In the genomic region with DNA sequence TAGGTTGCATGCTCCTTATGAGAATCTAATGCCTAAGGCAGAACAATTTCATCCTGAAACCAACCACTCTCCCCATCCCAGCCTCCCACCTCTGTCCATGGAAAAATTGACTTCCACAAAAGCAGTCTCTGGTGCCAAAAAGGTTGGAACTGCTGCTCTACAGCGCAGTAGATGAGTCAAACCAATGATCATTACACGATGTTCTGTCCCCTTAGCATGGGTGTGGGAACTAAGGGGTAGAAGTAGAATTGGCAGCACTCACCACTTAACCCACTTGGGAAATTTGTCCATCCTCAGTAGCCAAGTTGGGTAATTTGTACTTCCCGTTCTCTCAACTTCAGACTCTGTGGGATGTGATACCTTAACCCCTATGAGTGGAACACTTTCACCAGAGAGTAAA, we compare ENCODE assay signal across 19 cellular contexts.
DNase-seq lines count a peak whose midpoint lies in the region; ATAC-seq and TF ChIP-seq lines count a peak whose summit lies in the region.
"Had no signal": no experiment of that assay in that cellular context is flagged by ENCODE, and none has a peak within 500 bp of the region (broad histone marks: within the 10 kb centered on the region; RNA-seq: fewer than 3 reads in every experiment).

No MANE protein-coding gene starts in this region.

- TF ChIP-seq CTCF in body of pancreas (IDR thresholded peaks at IDR 0.05), result no peak
- no peak for TF ChIP-seq CTCF in gastrocnemius medialis (IDR thresholded peaks at IDR 0.05 in 4 of 5, conservative IDR thresholded peaks at IDR 0.05 in 1 of 5)

- no peaks in the 10 kb centered on the region for H4K20me1 ChIP-seq in GM23248 (ENCODE audit: insufficient read depth)

- H3F3A ChIP-seq in GM23248 (ENCODE audit: insufficient read depth), result no peaks in the 10 kb centered on the region

- H3K4me1 ChIP-seq in GM23248 (ENCODE audit: insufficient read depth) (peaks cover 5% of the 10 kb centered on the region; the same call in 1 of the 2 replicates), body of pancreas (no peaks in the 10 kb centered on the region), gastrocnemius medialis (no peaks in the 10 kb centered on the region)
- H3K4me1 ChIP-seq: HAP-1 had no signal

- no peaks in the 10 kb centered on the region for H3K9me2 ChIP-seq in GM23248 (ENCODE audit: insufficient read depth)

- H3K36me3 ChIP-seq in GM23248 (ENCODE audit: low read depth) (no peaks in the 10 kb centered on the region), body of pancreas (replicated peaks in 1 of 2; ENCODE audit: insufficient read depth in 1 of 2, low read depth in 2 of 2) (no peaks in the 10 kb centered on the region), gastrocnemius medialis (no peaks in the 10 kb centered on the region)
- H3K36me3 ChIP-seq: HAP-1 had no signal

- intact Hi-C loops in body of pancreas (cut with DNase I) (no loop called here), gastrocnemius medialis (cut with DNase I; ENCODE audit: low total_unique reads) (no loop called here)

- H3K4me3 ChIP-seq in GM23248 (no peak overlapping the region), body of pancreas (no peak overlapping the region), gastrocnemius medialis (no peak overlapping the region)
- H3K4me3 ChIP-seq: HAP-1, K562, SK-N-MC had no signal

- ATAC-seq in body of pancreas (peak; percentile 40), gastrocnemius medialis (peak; percentile 91 to 93), GM19467 (IDR thresholded peaks at IDR 0.05; ENCODE audit: unreplicated experiment) (no peak), HG03045 (IDR thresholded peaks at IDR 0.05; ENCODE audit: unreplicated experiment) (no peak)
- ATAC-seq: K562 had no signal

- H3K4me2 ChIP-seq in GM23248 (ENCODE audit: unreplicated experiment), result no peak overlapping the region

- no peaks in the 10 kb centered on the region for H3K27me3 ChIP-seq in GM23248 (replicated peaks; ENCODE audit: insufficient read depth)
- no peaks in the 10 kb centered on the region for H3K27me3 ChIP-seq in body of pancreas
- no peaks in the 10 kb centered on the region for H3K27me3 ChIP-seq in gastrocnemius medialis

- no peaks in the 10 kb centered on the region for H3K79me2 ChIP-seq in GM23248 (ENCODE audit: insufficient read depth)

- no peak overlapping the region for H3K9ac ChIP-seq in GM23248

- DNase-seq in GM23248 (peak; percentile 2), body of pancreas (peak in 1 of 4 donors; percentile 20), fibroblast of the conjunctiva (ENCODE audit: low read depth) (peak; percentile 31), gastrocnemius medialis (peak; percentile 30 to 54), activated T-cell treated with anti-CD3 and anti-CD28 coated beads for 4 hours (no peak)
- no peak for DNase-seq in activated CD4-positive, alpha-beta T cell treated with anti-CD3 and anti-CD28 coated beads for 1 hour
- DNase-seq: ACHN; Calu3; CD4-positive, alpha-beta T cell; DMS53; NCI-H1048; NCI-H1436 treated with DMSO at 0.1 percent for 48 hours; NCI-H2081 treated with DMSO at 0.1 percent for 48 hours; NCI-H524 had no signal

- no peaks in the 10 kb centered on the region for H3K9me3 ChIP-seq in GM23248 (ENCODE audit: low read depth)
- no peaks in the 10 kb centered on the region for H3K9me3 ChIP-seq in body of pancreas
- no peaks in the 10 kb centered on the region for H3K9me3 ChIP-seq in gastrocnemius medialis
- H3K9me3 ChIP-seq: HAP-1 had no signal

- in situ Hi-C loops in GM23248 (cut with MboI), result no loop called here
- in situ Hi-C loops in gastrocnemius medialis (cut with MboI; ENCODE audit: low sequenced_read_pairs in 4 of 4), result no loop called here

- no peak for TF ChIP-seq POLR2A in body of pancreas (IDR thresholded peaks at IDR 0.05)
- TF ChIP-seq POLR2A in gastrocnemius medialis (IDR thresholded peaks at IDR 0.05), result no peak

- H3K27ac ChIP-seq in GM23248 (no peak overlapping the region), body of pancreas (no peak overlapping the region), gastrocnemius medialis (peak overlapping the region in 1 of 4 donors; percentile 22)
- H3K27ac ChIP-seq: SK-N-MC had no signal

- no peak overlapping the region for H2AFZ ChIP-seq in GM23248

- WGBS in GM23248 (ENCODE audit: low coverage in 1 of 2, low lambda C conversion rate in 2 of 2, missing lambda C conversion rate in 2 of 2), 2 experiments, result 53 to 56% methylated on average over 3 of the region's 3 CpGs
- WGBS in body of pancreas, 2 donors, result 86 to 87% methylated on average over 3 of the region's 3 CpGs

Comparison
In these comparisons a context has a peak if more than half of its experiments do, and no peak if none do; other contexts are left out.
1. DNase-seq: peak in GM23248 (single experiment), fibroblast of the conjunctiva (single experiment) and gastrocnemius medialis (2 of 2); none in activated T-cell treated with anti-CD3 and anti-CD28 coated beads for 4 hours (single experiment) and activated CD4-positive, alpha-beta T cell treated with anti-CD3 and anti-CD28 coated beads for 1 hour (single experiment).
2. ATAC-seq: peak in body of pancreas (single experiment) and gastrocnemius medialis (2 of 2); none in GM19467 (single experiment) and HG03045 (single experiment).